In genomic region chr11:60111793-60112192, GRCh38 we compare ENCODE assay signal across 24 cellular contexts. TPM values are rescaled to one million over a fixed set of nuclear protein-coding genes. Genes with fewer than 3 reads are reported as not detected.
"Had no signal": no experiment of that assay in that cellular context is flagged by ENCODE, and none has a peak within 500 bp of the region (broad histone marks: within the 10 kb centered on the region; RNA-seq: fewer than 3 reads in every experiment).

No MANE protein-coding gene starts in this region.

- DNase-seq: IMR-90, Kasumi-1, MM.1S, NCI-H1092 treated with DMSO at 0.1 percent for 48 hours, NCI-H1436, NCI-H187, NCI-H2029 treated with DMSO at 0.1 percent for 48 hours, NCI-H2107, NCI-H226, NCI-H446, NCI-H510A, NCI-H524 treated with DMSO at 0.1 percent for 48 hours, NCI-H69, NCI-H774, PC-3, SHP77, T-helper 1 cell had no signal

- H3K4me2 ChIP-seq: KMS-11 had no signal

- H3K27ac ChIP-seq: KMS-11, RWPE1 had no signal

- ATAC-seq: HepG2, Panc1, PC-3, SK-N-SH treated with all-trans-retinoic acid at 6 μM for 48 hours had no signal

- FAIRE-seq: HepG2 had no signal

- H3K9ac ChIP-seq: KMS-11 had no signal

RNA-seq across cellular contexts. Expression of gene MS4A2, which starts 23.3 kb away (rescaled TPM):
- total RNA-seq: HepG2, HT1080, IMR-90, M059J, PC-3 had no signal
- polyA plus RNA-seq: HepG2, IMR-90 had no signal

RNA-seq across cellular contexts. Expression of gene MS4A3, which starts 55.3 kb away (rescaled TPM):
- total RNA-seq: HepG2, HT1080, IMR-90, M059J, PC-3 had no signal
- polyA plus RNA-seq: HepG2, IMR-90 had no signal
